Comparison of ENCODE assay signal across 20 cellular contexts in the genomic region with DNA sequence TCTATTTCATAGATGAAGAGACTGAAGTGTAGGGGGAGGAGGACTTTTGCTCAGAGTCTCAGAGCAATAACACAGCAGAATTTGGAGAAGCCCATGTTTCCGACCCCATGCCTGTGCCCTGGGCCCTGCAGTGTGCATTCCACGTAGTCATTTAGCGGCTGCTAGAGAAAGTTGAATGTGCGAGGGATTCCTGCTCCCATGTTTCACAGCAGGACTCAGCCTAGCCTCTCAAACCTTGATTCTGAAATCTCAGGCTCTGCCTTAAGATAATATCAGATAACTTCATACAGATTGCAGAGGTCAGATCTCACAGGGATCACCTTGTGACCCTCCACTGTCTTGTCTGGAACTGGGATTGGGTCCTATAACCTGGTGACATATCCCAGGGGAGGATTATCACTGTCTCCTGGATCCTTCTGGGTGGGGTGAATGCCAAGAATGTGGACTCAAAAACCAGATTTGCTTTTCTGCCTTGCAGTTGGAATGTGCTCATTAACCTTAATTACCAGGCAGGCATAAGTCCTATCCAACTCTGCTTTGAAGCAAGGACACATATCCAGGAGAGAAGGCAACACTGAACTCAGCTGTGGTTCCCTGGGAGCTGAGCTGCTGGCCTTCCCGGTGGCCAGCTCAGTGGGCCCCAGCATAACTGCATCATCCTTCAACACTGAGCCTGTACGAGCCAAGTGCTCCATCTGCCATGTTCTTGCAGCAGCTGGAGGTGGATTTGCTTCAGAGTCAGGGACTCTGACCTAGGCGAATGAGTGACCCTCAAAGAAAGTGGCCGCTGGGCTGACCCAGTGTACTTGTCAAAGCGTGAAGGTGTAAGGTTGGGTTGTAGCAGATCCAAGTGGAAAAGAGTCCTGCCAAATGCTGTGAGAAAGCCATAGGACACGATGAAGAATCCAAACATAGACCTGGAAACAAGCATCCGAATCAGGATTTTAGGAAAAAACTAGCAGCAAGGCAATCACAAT. TPM values are rescaled to one million over a fixed set of nuclear protein-coding genes. Genes with fewer than 3 reads are reported as not detected.
"Had no signal": no experiment of that assay in that cellular context is flagged by ENCODE, and none has a peak within 500 bp of the region (broad histone marks: within the 10 kb centered on the region; RNA-seq: fewer than 3 reads in every experiment).

No MANE protein-coding gene starts in this region.

- H3K36me3 Mint-ChIP-seq: type B pancreatic cell had no signal

- H3K36me3 ChIP-seq: ascending aorta, lower lobe of right lung, pancreas had no signal

- H3K27ac ChIP-seq: ascending aorta, hepatocyte, lower lobe of right lung, pancreas, SK-N-MC had no signal

- H3K4me1 ChIP-seq: ascending aorta, lower lobe of right lung had no signal

- H3K4me2 ChIP-seq: hepatocyte had no signal

- H3K9me3 Mint-ChIP-seq: activated naive CD4-positive, alpha-beta T cell treated with anti-CD3 and anti-CD28 coated beads for 36 hours; activated T-helper 2 cell treated with anti-CD3 and anti-CD28 coated beads, Interferon-gamma antibody, Interleukin-2, Interleukin-4, amounts not matched to agents 10 μg/mL and 5 μg/mL and 100 μg/mL, durations not matched to agents 14 hours and 24 hours and 36 hours; type B pancreatic cell had no signal

- H3K79me2 ChIP-seq: hepatocyte had no signal

- ATAC-seq: esophagus mucosa, pancreas had no signal

- H3K27ac Mint-ChIP-seq: activated naive CD4-positive, alpha-beta T cell treated with anti-CD3 and anti-CD28 coated beads for 36 hours; activated T-helper 2 cell treated with anti-CD3 and anti-CD28 coated beads, Interferon-gamma antibody, Interleukin-2, Interleukin-4, amounts not matched to agents 10 μg/mL and 5 μg/mL and 100 μg/mL, durations not matched to agents 14 hours and 24 hours and 36 hours; type B pancreatic cell had no signal

- DNase-seq: activated CD4-positive, CD25-positive, alpha-beta regulatory T cell treated with anti-CD3 and anti-CD28 coated beads, Interleukin-2, amount 50 U/mL, for 72 hours; activated naive CD4-positive, alpha-beta T cell treated with anti-CD3 and anti-CD28 coated beads for 36 hours; activated T-cell treated with anti-CD3 and anti-CD28 coated beads for 4 hours; lower lobe of right lung; midbrain; pancreas; small intestine; stimulated activated CD4-positive, alpha-beta T cell treated with anti-CD3 and anti-CD28 coated beads, Interleukin-4, amount 100 ng/mL, for 24 hours; stimulated activated naive CD4-positive, alpha-beta T cell had no signal

- H3K27me3 ChIP-seq: ascending aorta, hepatocyte, pancreas had no signal

- H3K4me3 ChIP-seq: ascending aorta, hepatocyte, lower lobe of right lung, pancreas, SK-N-MC had no signal

- H3K4me3 Mint-ChIP-seq: activated naive CD4-positive, alpha-beta T cell treated with anti-CD3 and anti-CD28 coated beads for 36 hours; type B pancreatic cell had no signal

- H3K9me3 ChIP-seq: ascending aorta, lower lobe of right lung, pancreas had no signal

RNA-seq across cellular contexts. Expression of a gene that starts 43.0 kb away (rescaled TPM):
- total RNA-seq: activated CD8-positive, alpha-beta memory T cell treated with anti-CD3 and anti-CD28 coated beads for 36 hours; activated naive CD4-positive, alpha-beta T cell treated with anti-CD3 and anti-CD28 coated beads for 36 hours; activated T-helper 2 cell treated with anti-CD3 and anti-CD28 coated beads, Interferon-gamma antibody, Interleukin-2, Interleukin-4, amounts not matched to agents 10 μg/mL and 5 μg/mL and 100 μg/mL, durations not matched to agents 14 hours and 24 hours and 36 hours; bronchial epithelial cell; myocyte had no signal
- polyA plus RNA-seq: keratinocyte, neural cell had no signal
